16 cellular contexts compared by ENCODE assay signal in the genomic region with DNA sequence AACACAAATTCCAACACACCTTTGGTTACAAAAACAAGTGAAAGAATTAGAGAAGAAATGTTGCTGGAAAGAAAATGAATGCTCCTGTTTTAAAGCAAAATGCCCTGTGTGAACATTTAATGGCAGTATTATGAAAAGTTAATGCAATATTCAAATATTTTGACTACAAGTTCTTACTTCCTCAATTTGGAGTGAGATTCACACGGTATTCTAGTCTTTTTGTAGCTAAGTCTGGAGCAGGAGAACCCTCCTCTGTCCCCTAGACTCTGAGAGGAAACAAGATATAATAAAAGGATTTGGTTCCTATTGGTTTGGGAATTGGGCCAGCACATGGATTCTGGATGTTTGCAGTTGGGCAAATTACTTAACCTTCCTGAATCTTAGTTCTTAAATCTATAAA. TPM values are rescaled to one million over a fixed set of nuclear protein-coding genes. Genes with fewer than 3 reads are reported as not detected.
DNase-seq lines count a peak whose midpoint lies in the region; ATAC-seq and TF ChIP-seq lines count a peak whose summit lies in the region.
"Had no signal": no experiment of that assay in that cellular context is flagged by ENCODE, and none has a peak within 500 bp of the region (broad histone marks: within the 10 kb centered on the region; RNA-seq: fewer than 3 reads in every experiment).

No MANE protein-coding gene starts in this region.

- H3K4me1 ChIP-seq in hepatocyte (ENCODE audit: insufficient read depth), result no peaks in the 10 kb centered on the region
- H3K4me1 ChIP-seq: suprapubic skin had no signal

- DNase-seq in memory B cell (ENCODE audit: low spot score in 2 of 2) (no peak), hepatocyte (ENCODE audit: low spot score) (no peak), NCI-H187 (lab: John Stamatoyannopoulos, UW) (no peak), GM03348 (ENCODE audit: low spot score) (no peak)
- no peak for DNase-seq in activated CD4-positive, CD25-positive, alpha-beta regulatory T cell treated with anti-CD3 and anti-CD28 coated beads, Interleukin-2, amount 50 U/mL, for 72 hours
- DNase-seq: activated CD8-positive, alpha-beta memory T cell treated with anti-CD3 and anti-CD28 coated beads, Interleukin-2, amount 50 U/mL, for 4 hours; DMS 273 treated with DMSO at 0.1 percent for 48 hours; GOT3; NCI-H446; stimulated activated CD4-positive, alpha-beta T cell treated with anti-CD3 and anti-CD28 coated beads, Interleukin-2, amount 100 ng/mL, for 24 hours had no signal

- no peaks in the 10 kb centered on the region for H3K9me3 Mint-ChIP-seq in memory B cell
- H3K9me3 Mint-ChIP-seq: neural crest cell had no signal

- H3K36me3 ChIP-seq in hepatocyte (replicated peaks; ENCODE audit: insufficient read depth, low read depth), result no peaks in the 10 kb centered on the region
- H3K36me3 ChIP-seq: suprapubic skin had no signal

- H3K27me3 Mint-ChIP-seq in memory B cell, result no peaks in the 10 kb centered on the region

- ATAC-seq in GM19035 (IDR thresholded peaks at IDR 0.05; ENCODE audit: unreplicated experiment) (peak; percentile 58), HG02588 (IDR thresholded peaks at IDR 0.05; ENCODE audit: unreplicated experiment) (peak; percentile 50), HG03442 (IDR thresholded peaks at IDR 0.05; ENCODE audit: unreplicated experiment) (peak; percentile 57), memory B cell (ENCODE audit: low read depth) (peak; percentile 61)

- H3K27ac ChIP-seq in hepatocyte, result no peak overlapping the region
- H3K27ac ChIP-seq: KMS-11, suprapubic skin had no signal

- H3K9me2 ChIP-seq in hepatocyte (replicated peaks; ENCODE audit: insufficient read depth), result no peaks in the 10 kb centered on the region

- H3K4me3 ChIP-seq in hepatocyte, result no peak overlapping the region
- H3K4me3 ChIP-seq: suprapubic skin had no signal

- no peaks in the 10 kb centered on the region for H3K79me2 ChIP-seq in hepatocyte

- no peak overlapping the region for H3K27ac Mint-ChIP-seq in memory B cell

- no peaks in the 10 kb centered on the region for H4K20me1 ChIP-seq in hepatocyte (ENCODE audit: insufficient read depth, poor library complexity, severe bottlenecking)

- no peak overlapping the region for H3K4me3 Mint-ChIP-seq in memory B cell
- H3K4me3 Mint-ChIP-seq: neural crest cell had no signal

- WGBS in hepatocyte (ENCODE audit: low lambda C conversion rate, missing lambda C conversion rate), result 83% methylated on average over 1 of the region's 1 CpG

- no peaks in the 10 kb centered on the region for H3K36me3 Mint-ChIP-seq in memory B cell

- H3K27me3 ChIP-seq in hepatocyte, result no peaks in the 10 kb centered on the region
- H3K27me3 ChIP-seq: suprapubic skin had no signal

- TF ChIP-seq CTCF in hepatocyte (IDR thresholded peaks at IDR 0.05; ENCODE audit: poor library complexity), result no peak

- H2AFZ ChIP-seq in hepatocyte, result no peak overlapping the region

- H3K9me3 ChIP-seq in hepatocyte (ENCODE audit: low read depth), result no peaks in the 10 kb centered on the region
- H3K9me3 ChIP-seq: suprapubic skin had no signal

- peaks cover 15% of the 10 kb centered on the region for H3K4me1 Mint-ChIP-seq in memory B cell

- H3K4me2 ChIP-seq in hepatocyte, result no peak overlapping the region
- H3K4me2 ChIP-seq: KMS-11 had no signal

RNA-seq across cellular contexts. Expression of gene MAD2L1, which starts 12.7 kb away (rescaled TPM):
- total RNA-seq in hepatocyte, result 13.8 and 16.0 TPM in 2 replicates
- 16.6 and 21.7 TPM in 2 replicates for polyA plus RNA-seq in hepatocyte
